ENCODE assay signal across 9 cellular contexts in genomic region chr11:67409781-67410368, GRCh38. TPM values are rescaled to one million over a fixed set of nuclear protein-coding genes. Genes with fewer than 3 reads are reported as not detected.
DNase-seq lines count a peak whose midpoint lies in the region; ATAC-seq and TF ChIP-seq lines count a peak whose summit lies in the region.
"Had no signal": no experiment of that assay in that cellular context is flagged by ENCODE, and none has a peak within 500 bp of the region (broad histone marks: within the 10 kb centered on the region; RNA-seq: fewer than 3 reads in every experiment).

No MANE protein-coding gene starts in this region.

- TF ChIP-seq CTCF in GM12864 (IDR thresholded peaks at IDR 0.05; ENCODE audit: low read depth, low read length, missing control alignments): no peak

- no peak overlapping the region for H3K27ac ChIP-seq in neuronal stem cell (replicated peaks; ENCODE audit: low read length)
- H3K27ac ChIP-seq: SK-N-MC had no signal

- peaks cover 2% of the 10 kb centered on the region for H3K79me1 ChIP-seq in neuronal stem cell (ENCODE audit: low read depth, low read length)

- H3K36me3 Mint-ChIP-seq in activated naive CD8-positive, alpha-beta T cell treated with anti-CD3 and anti-CD28 coated beads, Interleukin-2, amount 10 ng/mL, durations not matched to agents 7 days and 5 days: peaks cover 33% of the 10 kb centered on the region

- peak overlapping the region; percentile 87 for H2BK120ac ChIP-seq in neuronal stem cell (ENCODE audit: low read depth, low read length)

- DNase-seq in GM12864 (ENCODE audit: low read depth): no peak
- DNase-seq in NCI-H1105 (lab: John Stamatoyannopoulos, UW): peak; percentile 7
- peak; percentile 57 for DNase-seq in activated naive CD8-positive, alpha-beta T cell treated with anti-CD3 and anti-CD28 coated beads, Interleukin-2, amount 10 ng/mL, durations not matched to agents 7 days and 5 days
- no peak for DNase-seq in neuronal stem cell (ENCODE audit: low spot score)
- no peak for DNase-seq in LoVo (ENCODE audit: low spot score)
- DNase-seq in GOT3 (lab: John Stamatoyannopoulos, UW): no peak

- peak overlapping the region; percentile 90 for H3K4ac ChIP-seq in neuronal stem cell (ENCODE audit: low read length)

- H3K9me3 ChIP-seq in neuronal stem cell (replicated peaks in 1 of 2; ENCODE audit: control insufficient read depth in 2 of 2, insufficient read depth in 1 of 2, low read depth in 1 of 2, low read length in 2 of 2): no peaks in the 10 kb centered on the region

- H3K4me3 ChIP-seq in GM12864 (ENCODE audit: low read depth, low read length): peak overlapping the region; percentile 43
- no peak overlapping the region for H3K4me3 ChIP-seq in neuronal stem cell (ENCODE audit: low read length in 2 of 2)
- H3K4me3 ChIP-seq: SK-N-MC had no signal

- no peaks in the 10 kb centered on the region for H3K36me3 ChIP-seq in neuronal stem cell (replicated peaks in 1 of 2; ENCODE audit: control insufficient read depth in 2 of 2, insufficient read depth in 2 of 2, low read length in 2 of 2)

- H2BK15ac ChIP-seq in neuronal stem cell (ENCODE audit: low read length): peak overlapping the region; percentile 45

- peak; percentile 3 for ATAC-seq in activated naive CD8-positive, alpha-beta T cell treated with anti-CD3 and anti-CD28 coated beads, Interleukin-2, amount 10 ng/mL, durations not matched to agents 7 days and 5 days (ENCODE audit: low read depth)
- no peak for ATAC-seq in GM18868 (IDR thresholded peaks at IDR 0.05; ENCODE audit: unreplicated experiment)
- ATAC-seq in GM21619 (IDR thresholded peaks at IDR 0.05; ENCODE audit: unreplicated experiment): no peak

- H3K4me1 Mint-ChIP-seq in activated naive CD8-positive, alpha-beta T cell treated with anti-CD3 and anti-CD28 coated beads, Interleukin-2, amount 10 ng/mL, durations not matched to agents 7 days and 5 days: peaks cover 63% of the 10 kb centered on the region

- H3K4me3 Mint-ChIP-seq in activated naive CD8-positive, alpha-beta T cell treated with anti-CD3 and anti-CD28 coated beads, Interleukin-2, amount 10 ng/mL, durations not matched to agents 7 days and 5 days: peak overlapping the region; percentile 98

- peak overlapping the region; percentile 16 for H2BK12ac ChIP-seq in neuronal stem cell (ENCODE audit: low read length)

- H4K91ac ChIP-seq in neuronal stem cell (ENCODE audit: low read depth, low read length, poor library complexity): no peak overlapping the region

- no peaks in the 10 kb centered on the region for H3K27me3 Mint-ChIP-seq in activated naive CD8-positive, alpha-beta T cell treated with anti-CD3 and anti-CD28 coated beads, Interleukin-2, amount 10 ng/mL, durations not matched to agents 7 days and 5 days

- no peak overlapping the region for H3K14ac ChIP-seq in neuronal stem cell (ENCODE audit: low read length)

- H3K27me3 ChIP-seq in neuronal stem cell (ENCODE audit: control insufficient read depth in 3 of 3, insufficient read depth in 3 of 3, low read depth in 1 of 3, low read length in 3 of 3): peaks cover 0 to 4% (median under 1%) of the 10 kb centered on the region in 3 experiments

- no peak overlapping the region for H2BK5ac ChIP-seq in neuronal stem cell (ENCODE audit: low read length)

- H3K4me2 ChIP-seq in neuronal stem cell (ENCODE audit: insufficient read depth, low read length, poor library complexity, severe bottlenecking): no peak overlapping the region

- H3K9ac ChIP-seq in neuronal stem cell (ENCODE audit: low read depth, low read length, poor library complexity): peak overlapping the region; percentile 55

- H3K9me3 Mint-ChIP-seq in activated naive CD8-positive, alpha-beta T cell treated with anti-CD3 and anti-CD28 coated beads, Interleukin-2, amount 10 ng/mL, durations not matched to agents 7 days and 5 days: no peaks in the 10 kb centered on the region

- POLR2A ChIA-PET in activated naive CD8-positive, alpha-beta T cell treated with anti-CD3 and anti-CD28 coated beads, Interleukin-2, amount 10 ng/mL, durations not matched to agents 7 days and 5 days (lab: Charles Lee): interaction anchor here (1.1 to 3.5 kb wide), 9 partner anchors 9 to 75 kb away, joined by 3 to 181 read pairs (median 20); partner anchors contain the start of genes AIP, CORO1B, PTPRCAP and RAD9A

- H3K27ac Mint-ChIP-seq in activated naive CD8-positive, alpha-beta T cell treated with anti-CD3 and anti-CD28 coated beads, Interleukin-2, amount 10 ng/mL, durations not matched to agents 7 days and 5 days: peak overlapping the region; percentile 94

- peak overlapping the region; percentile 79 for H2AK5ac ChIP-seq in neuronal stem cell (ENCODE audit: low read depth, low read length)

- peaks cover 3 to 15% of the 10 kb centered on the region in 2 donors for H3K4me1 ChIP-seq in neuronal stem cell (ENCODE audit: control insufficient read depth in 2 of 2, insufficient read depth in 1 of 2, low read depth in 1 of 2, low read length in 2 of 2)

- H4K8ac ChIP-seq in neuronal stem cell (ENCODE audit: low read depth, low read length): no peak overlapping the region

- no peak overlapping the region for H2AFZ ChIP-seq in neuronal stem cell (ENCODE audit: low read length)

- WGBS in neuronal stem cell (ENCODE audit: extremely low coverage in 2 of 2, insufficient read length in 2 of 2, insufficient replicate concordance in 1 of 2), 2 donors: no CpG with 5 or more reads among the region's 13 CpGs

- H3K18ac ChIP-seq in neuronal stem cell (ENCODE audit: low read length): peak overlapping the region; percentile 93

- peak overlapping the region; percentile 49 for H3K23ac ChIP-seq in neuronal stem cell (ENCODE audit: low read depth, low read length, poor library complexity)

RNA-seq across cellular contexts. Expression of gene CARNS1, which starts 5.6 kb away (rescaled TPM):
- total RNA-seq in activated naive CD8-positive, alpha-beta T cell treated with anti-CD3 and anti-CD28 coated beads, Interleukin-2, amount 10 ng/mL, durations not matched to agents 7 days and 5 days: 1 to 10 TPM; 5.5 to 5.6 TPM
- 0.11 TPM for polyA plus RNA-seq in neuronal stem cell (2013, experiment 1 of 2)
- 0.10 TPM for polyA plus RNA-seq in neuronal stem cell (2013, experiment 2 of 2)

RNA-seq across cellular contexts. Expression of gene TBC1D10C, which starts 6.0 kb away (rescaled TPM):
- total RNA-seq in activated naive CD8-positive, alpha-beta T cell treated with anti-CD3 and anti-CD28 coated beads, Interleukin-2, amount 10 ng/mL, durations not matched to agents 7 days and 5 days: 100 to 1,000 TPM; 359 to 367 TPM
- polyA plus RNA-seq in neuronal stem cell (2013, experiment 1 of 2): 0.36 TPM
- polyA plus RNA-seq in neuronal stem cell (2013, experiment 2 of 2): 0.53 TPM

RNA-seq across cellular contexts. Expression of gene PPP1CA, which starts 8.2 kb away (rescaled TPM):
- total RNA-seq in activated naive CD8-positive, alpha-beta T cell treated with anti-CD3 and anti-CD28 coated beads, Interleukin-2, amount 10 ng/mL, durations not matched to agents 7 days and 5 days: 100 to 1,000 TPM; 290 to 311 TPM
- polyA plus RNA-seq in neuronal stem cell (2013, experiment 1 of 2): 114 TPM
- 112 TPM for polyA plus RNA-seq in neuronal stem cell (2013, experiment 2 of 2)

RNA-seq across cellular contexts. Expression of gene RAD9A, which starts 18.1 kb away (rescaled TPM):
- total RNA-seq in activated naive CD8-positive, alpha-beta T cell treated with anti-CD3 and anti-CD28 coated beads, Interleukin-2, amount 10 ng/mL, durations not matched to agents 7 days and 5 days: 10 to 100 TPM; 65.3 to 67.1 TPM
- polyA plus RNA-seq in neuronal stem cell (2013, experiment 1 of 2): 29.1 TPM
- polyA plus RNA-seq in neuronal stem cell (2013, experiment 2 of 2): 29.1 TPM

RNA-seq across cellular contexts. Expression of gene RPS6KB2, which starts 18.4 kb away (rescaled TPM):
- 10 to 100 TPM; 69.0 to 71.4 TPM for total RNA-seq in activated naive CD8-positive, alpha-beta T cell treated with anti-CD3 and anti-CD28 coated beads, Interleukin-2, amount 10 ng/mL, durations not matched to agents 7 days and 5 days
- 26.4 TPM for polyA plus RNA-seq in neuronal stem cell (2013, experiment 1 of 2)
- 24.3 TPM for polyA plus RNA-seq in neuronal stem cell (2013, experiment 2 of 2)

Comparison
In these comparisons a context has a peak if more than half of its experiments do, and no peak if none do; other contexts are left out.
1. DNase-seq: peak in NCI-H1105 (single experiment) and activated naive CD8-positive, alpha-beta T cell treated with anti-CD3 and anti-CD28 coated beads, Interleukin-2, amount 10 ng/mL, durations not matched to agents 7 days and 5 days (single experiment); none in GM12864 (single experiment), neuronal stem cell (single experiment), LoVo (single experiment) and GOT3 (single experiment).